Comparison of ENCODE assay signal across 18 cellular contexts in genomic region chr5:119996128-119996527, GRCh38.
DNase-seq lines count a peak whose midpoint lies in the region; ATAC-seq, FAIRE-seq and TF ChIP-seq lines count a peak whose summit lies in the region.
"Had no signal": no experiment of that assay in that cellular context is flagged by ENCODE, and none has a peak within 500 bp of the region (broad histone marks: within the 10 kb centered on the region; RNA-seq: fewer than 3 reads in every experiment).

No MANE protein-coding gene starts in this region.

- no peaks in the 10 kb centered on the region for H3K4me1 Mint-ChIP-seq in MCF 10A (ENCODE audit: insufficient read depth, unreplicated experiment)
- H3K4me1 Mint-ChIP-seq: CD14-positive monocyte, IgD-negative memory B cell had no signal

- H3K36me3 ChIP-seq in mammary epithelial cell (ENCODE audit: insufficient read depth, low read length) (no peaks in the 10 kb centered on the region), small intestine (ENCODE audit: control insufficient read depth in 2 of 2, insufficient read depth in 2 of 2, low read length in 2 of 2) (no peaks in the 10 kb centered on the region), adrenal gland (replicated peaks in 1 of 2) (no peaks in the 10 kb centered on the region)
- H3K36me3 ChIP-seq: Peyer's patch had no signal

- H3K27ac ChIP-seq in mammary epithelial cell (ENCODE audit: insufficient read depth, low read depth, low read length) (no peak overlapping the region), small intestine (ENCODE audit: low read depth in 1 of 2, low read length in 1 of 2) (no peak overlapping the region), adrenal gland (no peak overlapping the region)
- H3K27ac ChIP-seq: Peyer's patch had no signal

- DNase-seq in MCF 10A (ENCODE audit: unreplicated experiment) (peak; percentile 22), mammary epithelial cell (no peak), fibroblast of villous mesenchyme (ENCODE audit: low read depth) (peak; percentile 58), small intestine (no peak), AG08395 (ENCODE audit: low spot score) (no peak), adrenal gland (no peak), NCI-H1417 treated with DMSO at 0.1 percent for 48 hours (lab: John Stamatoyannopoulos, UW) (no peak)
- DNase-seq: COR-L47, H7, Kasumi-1, NCI-H187 treated with DMSO at 0.1 percent for 48 hours, NCI-H2171 treated with DMSO at 0.1 percent for 48 hours, Peyer's patch had no signal

- H3K9me3 ChIP-seq in mammary epithelial cell (replicated peaks; ENCODE audit: insufficient read depth, low read length) (no peaks in the 10 kb centered on the region), small intestine (ENCODE audit: control insufficient read depth, low read depth) (no peaks in the 10 kb centered on the region), adrenal gland (replicated peaks in 1 of 3) (no peaks in the 10 kb centered on the region)
- H3K9me3 ChIP-seq: Peyer's patch had no signal

- no peak overlapping the region for H3K9ac ChIP-seq in mammary epithelial cell (ENCODE audit: insufficient read depth, low read length)

- 69% methylated on average over 2 of the region's 2 CpGs for WGBS in mammary epithelial cell (ENCODE audit: low coverage, missing lambda C conversion rate)
- WGBS in small intestine, 3 donors: 60 to 85% (median 73%) methylated on average over 2 of the region's 2 CpGs
- WGBS in adrenal gland, 4 donors: 83 to 92% (median 89%) methylated on average over 2 of the region's 2 CpGs

- no peak for TF ChIP-seq CTCF in MCF 10A (IDR thresholded peaks at IDR 0.05; ENCODE audit: unreplicated experiment)
- no peak for TF ChIP-seq CTCF in mammary epithelial cell (conservative IDR thresholded peaks at IDR 0.05 in 1 of 2, IDR thresholded peaks at IDR 0.05 in 1 of 2; ENCODE audit: extremely low read depth in 1 of 2, insufficient read depth in 1 of 2, low read depth in 1 of 2, low read length in 2 of 2)
- TF ChIP-seq CTCF in fibroblast of villous mesenchyme (IDR thresholded peaks at IDR 0.05; ENCODE audit: insufficient read depth, low read depth, low read length): no peak
- no peak for TF ChIP-seq CTCF in adrenal gland (IDR thresholded peaks at IDR 0.05)

- in situ Hi-C loops in mammary epithelial cell (cut with MboI; ENCODE audit: low sequenced_read_pairs in 2 of 2): no loop called here

- H3K27ac Mint-ChIP-seq in MCF 10A (ENCODE audit: low read depth, unreplicated experiment): no peak overlapping the region
- H3K27ac Mint-ChIP-seq: CD14-positive monocyte, IgD-negative memory B cell had no signal

- POLR2A ChIA-PET in MCF 10A (lab: Yijun Ruan, JAX): interaction anchor here (0.6 kb wide), 1 partner anchor 16 kb away, joined by 3 read pairs; no protein-coding TSS in a partner anchor

- CTCF ChIA-PET in MCF 10A (lab: Yijun Ruan, JAX): interaction anchor here (0.7 kb wide), 1 partner anchor 784 kb away, joined by 3 read pairs; no protein-coding TSS in a partner anchor
- CTCF ChIA-PET in mammary epithelial cell (lab: Charles Lee; ENCODE audit: low non-redundant PET): no interaction called here

- H3K9me3 Mint-ChIP-seq in MCF 10A (ENCODE audit: unreplicated experiment): peaks cover 1% of the 10 kb centered on the region

- intact Hi-C loops in MCF 10A (cut with micrococcal nuclease): no loop called here
- intact Hi-C loops in mammary epithelial cell (cut with micrococcal nuclease): no loop called here
- intact Hi-C loops in adrenal gland (cut with DNase I): no loop called here

- H3K27me3 ChIP-seq in mammary epithelial cell (ENCODE audit: insufficient read depth, low read length) (no peaks in the 10 kb centered on the region), small intestine (ENCODE audit: control insufficient read depth in 2 of 2, insufficient read depth in 2 of 2, low read length in 2 of 2) (no peaks in the 10 kb centered on the region), adrenal gland (no peaks in the 10 kb centered on the region)
- H3K27me3 ChIP-seq: Peyer's patch had no signal

- H3K27me3 Mint-ChIP-seq in MCF 10A (ENCODE audit: insufficient read depth, unreplicated experiment): no peaks in the 10 kb centered on the region
- H3K27me3 Mint-ChIP-seq: IgD-negative memory B cell had no signal

- H3K4me2 ChIP-seq in mammary epithelial cell (ENCODE audit: insufficient read depth, low read depth, low read length): no peak overlapping the region

- H3K79me2 ChIP-seq in mammary epithelial cell (ENCODE audit: insufficient read depth, low read length): no peaks in the 10 kb centered on the region

- H3K4me3 ChIP-seq in mammary epithelial cell (replicated peaks in 1 of 3; ENCODE audit: insufficient read depth in 1 of 3, low read depth in 2 of 3, low read length in 3 of 3): no peak overlapping the region
- no peak overlapping the region for H3K4me3 ChIP-seq in fibroblast of villous mesenchyme (ENCODE audit: low read depth, low read length)
- no peak overlapping the region for H3K4me3 ChIP-seq in small intestine (ENCODE audit: low read depth in 1 of 2, low read length in 2 of 2)
- H3K4me3 ChIP-seq in adrenal gland: no peak overlapping the region
- H3K4me3 ChIP-seq: Peyer's patch had no signal

- BruUV-seq in MCF 10A (replicated peaks; lab: Mats Ljungman, UMichigan) (no TSS peak), mammary epithelial cell (replicated peaks; lab: Mats Ljungman, UMichigan) (no TSS peak)

- peak; percentile 96 for ATAC-seq in SK-N-SH treated with all-trans-retinoic acid at 6 μM for 48 hours
- ATAC-seq: Right ventricle myocardium inferior had no signal

- H3K4me3 Mint-ChIP-seq in MCF 10A (ENCODE audit: unreplicated experiment): no peak overlapping the region
- H3K4me3 Mint-ChIP-seq: CD14-positive monocyte had no signal

- H3K36me3 Mint-ChIP-seq in MCF 10A (ENCODE audit: insufficient read depth, unreplicated experiment): no peaks in the 10 kb centered on the region
- H3K36me3 Mint-ChIP-seq: CD14-positive monocyte, IgD-negative memory B cell had no signal

- FAIRE-seq in small intestine (lab: Jason Lieb, UNC): no peak
- FAIRE-seq: GM19239 had no signal

- dilution Hi-C loops in mammary epithelial cell (cut with HindIII; ENCODE audit: low sequenced_read_pairs): no loop called here

- TF ChIP-seq POLR2A in adrenal gland (IDR thresholded peaks at IDR 0.05): no peak

- H2AFZ ChIP-seq in mammary epithelial cell (ENCODE audit: low read depth, low read length): no peak overlapping the region

- H3K4me1 ChIP-seq in mammary epithelial cell (ENCODE audit: insufficient read depth, low read length) (no peaks in the 10 kb centered on the region), small intestine (ENCODE audit: control insufficient read depth in 2 of 2, insufficient read depth in 1 of 2, low read depth in 1 of 2, low read length in 1 of 2) (no peaks in the 10 kb centered on the region), adrenal gland (replicated peaks in 1 of 2) (no peaks in the 10 kb centered on the region)
- H3K4me1 ChIP-seq: Peyer's patch had no signal

- no peaks in the 10 kb centered on the region for H4K20me1 ChIP-seq in mammary epithelial cell (ENCODE audit: insufficient read depth, low read length)

TF ChIP-seq in SK-N-SH treated with all-trans-retinoic acid at 6 μM for 48 hours, 23 proteins besides CTCF, POLR2A, EP300 and RAD21:
- TF ChIP-seq ZC3H10 (CRISPR knock-in tag; IDR thresholded peaks at IDR 0.05) (no peak), TCF4 (CRISPR knock-in tag; IDR thresholded peaks at IDR 0.05; ENCODE audit: borderline replicate concordance) (no peak), ISL1 (CRISPR knock-in tag; IDR thresholded peaks at IDR 0.05) (no peak), ZNF565 (CRISPR knock-in tag; conservative IDR thresholded peaks at IDR 0.05; ENCODE audit: low read depth) (no peak)

Comparison
In these comparisons a context has a peak if more than half of its experiments do, and no peak if none do; other contexts are left out.
1. DNase-seq: peak in MCF 10A (single experiment) and fibroblast of villous mesenchyme (single experiment); none in mammary epithelial cell (single experiment), small intestine (single experiment), AG08395 (single experiment), adrenal gland (0 of 7) and NCI-H1417 treated with DMSO at 0.1 percent for 48 hours (single experiment).